ENCODE assay signal across 32 cellular contexts in the genomic region with DNA sequence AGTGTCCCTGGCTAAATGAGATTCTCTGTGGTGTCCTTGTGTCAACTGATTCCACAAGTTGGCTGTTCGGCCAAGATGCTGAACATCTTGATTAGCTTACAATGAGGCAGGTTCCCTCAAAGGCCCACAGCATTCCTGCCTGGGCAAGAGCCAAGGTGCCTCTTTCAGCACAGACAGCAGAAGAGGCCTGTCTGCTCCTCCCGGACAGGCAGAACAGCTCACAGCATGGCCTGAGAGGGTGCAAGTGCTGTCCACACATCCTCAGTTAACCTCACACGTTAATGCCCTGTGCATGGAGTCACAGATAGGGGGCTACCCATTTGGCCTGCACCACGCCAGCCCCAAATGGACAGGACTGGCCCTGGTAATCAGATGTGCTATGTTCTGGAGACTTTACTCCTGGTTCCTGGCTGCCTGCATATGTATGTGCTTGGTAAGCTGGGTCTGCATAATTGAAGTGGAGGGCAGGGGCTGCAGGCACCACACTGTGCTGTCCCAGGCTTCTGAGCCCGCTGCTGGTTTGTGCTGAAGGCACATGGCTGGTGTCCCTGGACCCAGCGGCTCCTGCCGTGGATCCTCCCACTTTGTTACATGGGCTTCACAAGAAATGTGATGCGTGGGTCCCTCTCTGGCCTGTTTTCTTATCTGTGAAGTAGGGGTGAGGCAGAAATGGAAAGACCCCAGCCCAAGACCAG. TPM values are rescaled to one million over a fixed set of nuclear protein-coding genes. Genes with fewer than 3 reads are reported as not detected.
DNase-seq lines count a peak whose midpoint lies in the region; ATAC-seq lines count a peak whose summit lies in the region.
"Had no signal": no experiment of that assay in that cellular context is flagged by ENCODE, and none has a peak within 500 bp of the region (broad histone marks: within the 10 kb centered on the region; RNA-seq: fewer than 3 reads in every experiment).

No MANE protein-coding gene starts in this region.

- H3K27ac Mint-ChIP-seq in activated naive CD4-positive, alpha-beta T cell treated with anti-CD3 and anti-CD28 coated beads, Interleukin-2, amount 50 U/mL, for 72 hours: peak overlapping the region; percentile 55 to 62
- peak overlapping the region; percentile 44 for H3K27ac Mint-ChIP-seq in activated CD4-positive, alpha-beta memory T cell treated with anti-CD3 and anti-CD28 coated beads for 36 hours
- peak overlapping the region; percentile 1 to 26 for H3K27ac Mint-ChIP-seq in effector memory CD8-positive, alpha-beta T cell

- peaks cover 52% of the 10 kb centered on the region for H3K4me1 Mint-ChIP-seq in activated CD4-positive, alpha-beta memory T cell treated with anti-CD3 and anti-CD28 coated beads for 36 hours (ENCODE audit: low read depth)
- H3K4me1 Mint-ChIP-seq in effector memory CD8-positive, alpha-beta T cell (ENCODE audit: low read depth in 2 of 2): peaks cover 16 to 28% of the 10 kb centered on the region in 2 donors
- H3K4me1 Mint-ChIP-seq: neural crest cell had no signal

- H3K36me3 Mint-ChIP-seq in activated naive CD4-positive, alpha-beta T cell treated with anti-CD3 and anti-CD28 coated beads, Interleukin-2, amount 50 U/mL, for 72 hours: no peaks in the 10 kb centered on the region
- H3K36me3 Mint-ChIP-seq in activated CD4-positive, alpha-beta memory T cell treated with anti-CD3 and anti-CD28 coated beads for 36 hours: no peaks in the 10 kb centered on the region
- no peaks in the 10 kb centered on the region for H3K36me3 Mint-ChIP-seq in effector memory CD8-positive, alpha-beta T cell (ENCODE audit: insufficient read depth)

- no peaks in the 10 kb centered on the region for H3K9me3 Mint-ChIP-seq in activated naive CD4-positive, alpha-beta T cell treated with anti-CD3 and anti-CD28 coated beads, Interleukin-2, amount 50 U/mL, for 72 hours
- H3K9me3 Mint-ChIP-seq in activated CD4-positive, alpha-beta memory T cell treated with anti-CD3 and anti-CD28 coated beads for 36 hours: no peaks in the 10 kb centered on the region
- H3K9me3 Mint-ChIP-seq in effector memory CD8-positive, alpha-beta T cell: no peaks in the 10 kb centered on the region
- H3K9me3 Mint-ChIP-seq: central memory CD8-positive, alpha-beta T cell; neural crest cell had no signal

- intact Hi-C loops in activated CD4-positive, alpha-beta memory T cell treated with anti-CD3 and anti-CD28 coated beads for 36 hours (cut with micrococcal nuclease): loop anchor here (1.0 kb wide), 3 partner anchors 7 to 33 kb away; no protein-coding TSS in a partner anchor

- H3K27me3 Mint-ChIP-seq in activated CD4-positive, alpha-beta memory T cell treated with anti-CD3 and anti-CD28 coated beads for 36 hours: no peaks in the 10 kb centered on the region
- no peaks in the 10 kb centered on the region for H3K27me3 Mint-ChIP-seq in effector memory CD8-positive, alpha-beta T cell
- H3K27me3 Mint-ChIP-seq: central memory CD8-positive, alpha-beta T cell had no signal

- peak in 1 of 2 donors; percentile 19 for ATAC-seq in activated naive CD4-positive, alpha-beta T cell treated with anti-CD3 and anti-CD28 coated beads, Interleukin-2, amount 50 U/mL, for 72 hours
- ATAC-seq in effector memory CD8-positive, alpha-beta T cell (replicated peaks): no peak
- ATAC-seq: body of pancreas, esophagus mucosa, heart left ventricle, K562 had no signal

- CTCF ChIA-PET in activated CD4-positive, alpha-beta memory T cell treated with anti-CD3 and anti-CD28 coated beads for 36 hours (lab: Charles Lee): interaction anchor here (1.5 to 2.2 kb wide), 4 partner anchors 15 to 97 kb away, joined by 4 to 5 read pairs (median 5); no protein-coding TSS in a partner anchor

- POLR2A ChIA-PET in activated CD4-positive, alpha-beta memory T cell treated with anti-CD3 and anti-CD28 coated beads for 36 hours (lab: Charles Lee): interaction anchor here (1.0 to 1.7 kb wide), 6 partner anchors 9 to 94 kb away, joined by 3 to 6 read pairs (median 4); partner anchors contain the start of gene CSF2

- no peak overlapping the region for H3K4me3 Mint-ChIP-seq in activated CD4-positive, alpha-beta memory T cell treated with anti-CD3 and anti-CD28 coated beads for 36 hours
- H3K4me3 Mint-ChIP-seq in effector memory CD8-positive, alpha-beta T cell: no peak overlapping the region
- H3K4me3 Mint-ChIP-seq: central memory CD8-positive, alpha-beta T cell; neural crest cell had no signal

- DNase-seq in activated naive CD4-positive, alpha-beta T cell treated with anti-CD3 and anti-CD28 coated beads, Interleukin-2, amount 50 U/mL, for 72 hours (ENCODE audit: low spot score in 2 of 2): no peak
- no peak for DNase-seq in activated naive CD4-positive, alpha-beta T cell treated with Interleukin-2 at 50 U/mL for 16 hours
- DNase-seq in activated CD4-positive, alpha-beta memory T cell treated with anti-CD3 and anti-CD28 coated beads for 36 hours: no peak
- DNase-seq in effector memory CD8-positive, alpha-beta T cell: no peak
- no peak for DNase-seq in T1000 (lab: John Stamatoyannopoulos, UW)
- no peak for DNase-seq in UCSD-AML1 (lab: John Stamatoyannopoulos, UW; ENCODE audit: unreplicated experiment)
- no peak for DNase-seq in SHP77 (lab: John Stamatoyannopoulos, UW)
- DNase-seq: activated CD4-positive, CD25-positive, alpha-beta regulatory T cell treated with anti-CD3 and anti-CD28 coated beads, Interleukin-2, amount 50 U/mL, for 72 hours; activated effector memory CD4-positive, alpha-beta T cell treated with Interleukin-2 at 50 U/mL for 16 hours; adrenal gland; body of pancreas; C1 segment of cervical spinal cord; Caco-2; dermis blood vessel endothelial cell; foreskin fibroblast; H7; left ventricle myocardium inferior; mesendoderm; MG63; NCI-H1105; NCI-H2029; NCI-H524 treated with DMSO at 0.1 percent for 48 hours; OCI-M1; tibial artery had no signal

RNA-seq across cellular contexts. Expression of gene CSF2, which starts 8.9 kb away (rescaled TPM):
- 10 to 100 TPM in 1 of 2 donors, 1 to 10 TPM in 1; 8.4 to 39.7 TPM for total RNA-seq in activated naive CD4-positive, alpha-beta T cell treated with anti-CD3 and anti-CD28 coated beads, Interleukin-2, amount 50 U/mL, for 72 hours
- total RNA-seq in activated CD4-positive, alpha-beta memory T cell treated with anti-CD3 and anti-CD28 coated beads for 36 hours: 100 to 1,000 TPM; 125 to 128 TPM
- total RNA-seq: body of pancreas, Caco-2, esophagus mucosa, G401, H7, HT1080, left ventricle myocardium inferior, neural crest cell, SK-MEL-5 had no signal

RNA-seq across cellular contexts. Expression of gene IL3, which starts 22.0 kb away (rescaled TPM):
- total RNA-seq in activated naive CD4-positive, alpha-beta T cell treated with anti-CD3 and anti-CD28 coated beads, Interleukin-2, amount 50 U/mL, for 72 hours: 1 to 10 TPM in 1 of 2 donors, not detected in 1; 9.7 TPM
- 10 to 100 TPM; 23.1 to 23.3 TPM for total RNA-seq in activated CD4-positive, alpha-beta memory T cell treated with anti-CD3 and anti-CD28 coated beads for 36 hours
- total RNA-seq: adrenal gland, body of pancreas, Caco-2, dermis blood vessel endothelial cell, esophagus mucosa, G401, H7, heart left ventricle, HT1080, K562, left ventricle myocardium inferior, neural crest cell, SK-MEL-5 had no signal
